In the genomic region with DNA sequence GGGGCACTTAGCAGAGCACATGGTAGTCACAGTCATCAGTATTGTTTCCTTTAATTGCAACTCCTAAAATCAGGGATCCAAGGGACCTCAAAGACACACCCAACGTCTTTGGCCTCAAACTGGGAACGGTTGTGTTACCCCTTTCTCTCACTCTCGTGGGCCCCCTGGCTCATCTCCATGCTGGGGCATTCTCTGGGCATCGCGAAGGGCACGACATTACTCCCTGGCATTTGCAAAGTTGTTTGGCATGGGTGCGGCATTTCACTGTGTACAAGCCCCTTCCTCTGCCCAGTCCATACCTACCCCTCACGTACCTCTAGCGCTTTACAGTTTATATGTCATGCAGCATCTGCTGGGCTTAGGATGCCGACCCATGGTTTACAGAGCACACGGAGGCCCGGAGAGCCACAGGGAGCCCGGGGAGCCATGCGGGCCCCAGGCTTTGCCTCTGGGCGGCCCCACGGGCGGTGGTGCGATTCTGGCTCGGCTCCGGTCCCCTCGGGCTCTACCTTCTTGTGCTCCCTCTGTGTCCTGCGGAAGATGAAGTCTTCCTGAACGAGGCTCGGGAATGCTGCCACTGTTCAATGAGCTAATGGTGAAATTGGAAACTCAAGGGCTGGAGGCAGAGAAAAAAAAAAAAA, we compare ENCODE assay signal across 21 cellular contexts. TPM values are rescaled to one million over a fixed set of nuclear protein-coding genes. Genes with fewer than 3 reads are reported as not detected.
DNase-seq lines count a peak whose midpoint lies in the region; TF ChIP-seq lines count a peak whose summit lies in the region.
"Had no signal": no experiment of that assay in that cellular context is flagged by ENCODE, and none has a peak within 500 bp of the region (broad histone marks: within the 10 kb centered on the region; RNA-seq: fewer than 3 reads in every experiment).

No MANE protein-coding gene starts in this region.

- H3K9me3 Mint-ChIP-seq in CD14-positive monocyte = peaks cover 0 to 2% (median 0%) of the 10 kb centered on the region in 7 donors

- peak; percentile 13 for DNase-seq in activated CD4-positive, CD25-positive, alpha-beta regulatory T cell treated with anti-CD3 and anti-CD28 coated beads, Interleukin-2, amount 50 U/mL, for 72 hours
- no peak for DNase-seq in activated CD4-positive, CD25-positive, alpha-beta regulatory T cell (lab: John Stamatoyannopoulos, UW)
- DNase-seq in iris pigment epithelial cell (ENCODE audit: low read depth) (peak; percentile 2), posterior vena cava (ENCODE audit: low spot score) (peak; percentile 22), CD14-positive monocyte (ENCODE audit: low spot score) (no peak), GDM1 (lab: John Stamatoyannopoulos, UW) (no peak), NCI-H748 treated with DMSO at 0.1 percent for 48 hours (lab: John Stamatoyannopoulos, UW) (no peak)
- DNase-seq: 8988T, ACHN, BE2C, GF-D8, Karpas-422, NCI-H1092, NCI-H1417 treated with DMSO at 0.1 percent for 48 hours, NCI-H1694 treated with DMSO at 0.1 percent for 48 hours, NCI-H2081 treated with DMSO at 0.1 percent for 48 hours, NCI-H524, NCI-H774, SJCRH30 had no signal

- peak overlapping the region in 1 of 2 donors; percentile 20 for H3K4me3 Mint-ChIP-seq in CD14-positive monocyte

- peaks cover 18 to 39% (median 19%) of the 10 kb centered on the region in 3 donors for H3K27me3 Mint-ChIP-seq in CD14-positive monocyte (ENCODE audit: low read depth in 3 of 3)

- H3K27ac Mint-ChIP-seq in CD14-positive monocyte = no peak overlapping the region

- intact Hi-C loops in posterior vena cava (cut with DNase I) (loop anchor here in 1 of 2 donors (5.0 kb wide), 1 partner anchor 1247 kb away; no protein-coding TSS in a partner anchor), CD14-positive monocyte (cut with micrococcal nuclease) (no loop called here)

- H3K4me1 Mint-ChIP-seq in CD14-positive monocyte = no peaks in the 10 kb centered on the region

- no peaks in the 10 kb centered on the region for H3K36me3 Mint-ChIP-seq in CD14-positive monocyte

- no peak for TF ChIP-seq CTCF in CD14-positive monocyte (IDR thresholded peaks at IDR 0.05)

RNA-seq across cellular contexts. Expression of a gene that starts 21.9 kb away (rescaled TPM):
- total RNA-seq in posterior vena cava = not detected
- not detected for polyA plus RNA-seq in CD14-positive monocyte
- total RNA-seq: HepG2, HT1080 had no signal
- polyA plus RNA-seq: HepG2 had no signal

RNA-seq across cellular contexts. Expression of a gene that starts 50.4 kb away (rescaled TPM):
- total RNA-seq in posterior vena cava = 10 to 100 TPM; 12.3 to 18.6 TPM
- polyA plus RNA-seq in CD14-positive monocyte = 10 to 100 TPM; 12.5 to 14.6 TPM

Comparison
In these comparisons a context has a peak if more than half of its experiments do, and no peak if none do; other contexts are left out.
1. DNase-seq: peak in activated CD4-positive, CD25-positive, alpha-beta regulatory T cell treated with anti-CD3 and anti-CD28 coated beads, Interleukin-2, amount 50 U/mL, for 72 hours (single experiment), iris pigment epithelial cell (single experiment) and posterior vena cava (single experiment); none in activated CD4-positive, CD25-positive, alpha-beta regulatory T cell (0 of 4), CD14-positive monocyte (single experiment), GDM1 (single experiment) and NCI-H748 treated with DMSO at 0.1 percent for 48 hours (single experiment).